Comparison of ENCODE assay signal across 1 cellular context in the genomic region with DNA sequence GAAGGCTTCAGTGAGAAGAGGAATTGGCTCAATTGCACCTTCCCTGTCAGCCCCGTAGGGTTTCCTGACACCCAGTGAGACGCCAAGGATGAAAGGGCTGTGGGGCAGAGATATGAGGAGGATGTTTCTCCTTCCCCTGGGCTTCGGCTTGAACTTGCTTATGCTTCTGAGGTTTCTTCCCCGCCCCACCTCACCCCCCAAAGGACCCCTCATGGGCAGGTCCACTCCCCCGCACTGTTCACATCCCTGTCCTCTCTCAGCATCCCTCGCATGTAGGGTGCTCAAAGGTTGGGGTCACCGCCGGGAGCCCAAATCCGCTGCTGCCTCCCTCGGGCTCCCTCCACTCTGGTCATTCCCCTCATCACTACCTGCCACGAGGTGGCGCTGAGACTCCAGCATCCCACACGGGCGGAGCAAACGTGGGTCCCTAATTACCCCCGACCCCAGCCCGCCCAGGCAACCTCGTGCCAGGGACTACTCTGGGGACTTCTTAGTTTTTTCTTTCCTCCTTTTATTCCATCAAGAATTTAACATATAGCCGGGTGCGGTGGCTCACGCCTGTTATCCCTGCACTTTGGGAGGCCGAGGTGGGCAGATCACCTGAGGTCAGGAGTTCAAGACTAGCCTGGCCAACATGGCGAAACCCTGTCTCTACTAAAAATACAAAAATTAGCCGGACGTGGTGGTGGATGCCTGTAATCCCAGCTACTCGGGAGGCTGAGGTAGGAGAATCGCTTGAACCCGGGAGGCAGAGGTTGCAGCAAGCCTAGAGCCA.
TF ChIP-seq lines count a peak whose summit lies in the region.

No MANE protein-coding gene starts in this region.

TF ChIP-seq in HepG2, 621 proteins besides CTCF, POLR2A, EP300 and RAD21 (continued from another document and continues in another):
- TF ChIP-seq, protein P1, sequence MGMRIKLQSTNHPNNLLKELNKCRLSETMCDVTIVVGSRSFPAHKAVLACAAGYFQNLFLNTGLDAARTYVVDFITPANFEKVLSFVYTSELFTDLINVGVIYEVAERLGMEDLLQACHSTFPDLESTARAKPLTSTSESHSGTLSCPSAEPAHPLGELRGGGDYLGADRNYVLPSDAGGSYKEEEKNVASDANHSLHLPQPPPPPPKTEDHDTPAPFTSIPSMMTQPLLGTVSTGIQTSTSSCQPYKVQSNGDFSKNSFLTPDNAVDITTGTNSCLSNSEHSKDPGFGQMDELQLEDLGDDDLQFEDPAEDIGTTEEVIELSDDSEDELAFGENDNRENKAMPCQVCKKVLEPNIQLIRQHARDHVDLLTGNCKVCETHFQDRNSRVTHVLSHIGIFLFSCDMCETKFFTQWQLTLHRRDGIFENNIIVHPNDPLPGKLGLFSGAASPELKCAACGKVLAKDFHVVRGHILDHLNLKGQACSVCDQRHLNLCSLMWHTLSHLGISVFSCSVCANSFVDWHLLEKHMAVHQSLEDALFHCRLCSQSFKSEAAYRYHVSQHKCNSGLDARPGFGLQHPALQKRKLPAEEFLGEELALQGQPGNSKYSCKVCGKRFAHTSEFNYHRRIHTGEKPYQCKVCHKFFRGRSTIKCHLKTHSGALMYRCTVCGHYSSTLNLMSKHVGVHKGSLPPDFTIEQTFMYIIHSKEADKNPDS (CRISPR knock-in tag; IDR thresholded peaks at IDR 0.05) = no peak
- TF ChIP-seq, protein P2, sequence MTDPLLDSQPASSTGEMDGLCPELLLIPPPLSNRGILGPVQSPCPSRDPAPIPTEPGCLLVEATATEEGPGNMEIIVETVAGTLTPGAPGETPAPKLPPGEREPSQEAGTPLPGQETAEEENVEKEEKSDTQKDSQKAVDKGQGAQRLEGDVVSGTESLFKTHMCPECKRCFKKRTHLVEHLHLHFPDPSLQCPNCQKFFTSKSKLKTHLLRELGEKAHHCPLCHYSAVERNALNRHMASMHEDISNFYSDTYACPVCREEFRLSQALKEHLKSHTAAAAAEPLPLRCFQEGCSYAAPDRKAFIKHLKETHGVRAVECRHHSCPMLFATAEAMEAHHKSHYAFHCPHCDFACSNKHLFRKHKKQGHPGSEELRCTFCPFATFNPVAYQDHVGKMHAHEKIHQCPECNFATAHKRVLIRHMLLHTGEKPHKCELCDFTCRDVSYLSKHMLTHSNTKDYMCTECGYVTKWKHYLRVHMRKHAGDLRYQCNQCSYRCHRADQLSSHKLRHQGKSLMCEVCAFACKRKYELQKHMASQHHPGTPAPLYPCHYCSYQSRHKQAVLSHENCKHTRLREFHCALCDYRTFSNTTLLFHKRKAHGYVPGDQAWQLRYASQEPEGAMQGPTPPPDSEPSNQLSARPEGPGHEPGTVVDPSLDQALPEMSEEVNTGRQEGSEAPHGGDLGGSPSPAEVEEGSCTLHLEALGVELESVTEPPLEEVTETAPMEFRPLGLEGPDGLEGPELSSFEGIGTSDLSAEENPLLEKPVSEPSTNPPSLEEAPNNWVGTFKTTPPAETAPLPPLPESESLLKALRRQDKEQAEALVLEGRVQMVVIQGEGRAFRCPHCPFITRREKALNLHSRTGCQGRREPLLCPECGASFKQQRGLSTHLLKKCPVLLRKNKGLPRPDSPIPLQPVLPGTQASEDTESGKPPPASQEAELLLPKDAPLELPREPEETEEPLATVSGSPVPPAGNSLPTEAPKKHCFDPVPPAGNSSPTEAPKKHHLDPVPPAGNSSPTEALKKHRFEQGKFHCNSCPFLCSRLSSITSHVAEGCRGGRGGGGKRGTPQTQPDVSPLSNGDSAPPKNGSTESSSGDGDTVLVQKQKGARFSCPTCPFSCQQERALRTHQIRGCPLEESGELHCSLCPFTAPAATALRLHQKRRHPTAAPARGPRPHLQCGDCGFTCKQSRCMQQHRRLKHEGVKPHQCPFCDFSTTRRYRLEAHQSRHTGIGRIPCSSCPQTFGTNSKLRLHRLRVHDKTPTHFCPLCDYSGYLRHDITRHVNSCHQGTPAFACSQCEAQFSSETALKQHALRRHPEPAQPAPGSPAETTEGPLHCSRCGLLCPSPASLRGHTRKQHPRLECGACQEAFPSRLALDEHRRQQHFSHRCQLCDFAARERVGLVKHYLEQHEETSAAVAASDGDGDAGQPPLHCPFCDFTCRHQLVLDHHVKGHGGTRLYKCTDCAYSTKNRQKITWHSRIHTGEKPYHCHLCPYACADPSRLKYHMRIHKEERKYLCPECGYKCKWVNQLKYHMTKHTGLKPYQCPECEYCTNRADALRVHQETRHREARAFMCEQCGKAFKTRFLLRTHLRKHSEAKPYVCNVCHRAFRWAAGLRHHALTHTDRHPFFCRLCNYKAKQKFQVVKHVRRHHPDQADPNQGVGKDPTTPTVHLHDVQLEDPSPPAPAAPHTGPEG (CRISPR knock-in tag; IDR thresholded peaks at IDR 0.05) = no peak
- TF ChIP-seq, protein P3, sequence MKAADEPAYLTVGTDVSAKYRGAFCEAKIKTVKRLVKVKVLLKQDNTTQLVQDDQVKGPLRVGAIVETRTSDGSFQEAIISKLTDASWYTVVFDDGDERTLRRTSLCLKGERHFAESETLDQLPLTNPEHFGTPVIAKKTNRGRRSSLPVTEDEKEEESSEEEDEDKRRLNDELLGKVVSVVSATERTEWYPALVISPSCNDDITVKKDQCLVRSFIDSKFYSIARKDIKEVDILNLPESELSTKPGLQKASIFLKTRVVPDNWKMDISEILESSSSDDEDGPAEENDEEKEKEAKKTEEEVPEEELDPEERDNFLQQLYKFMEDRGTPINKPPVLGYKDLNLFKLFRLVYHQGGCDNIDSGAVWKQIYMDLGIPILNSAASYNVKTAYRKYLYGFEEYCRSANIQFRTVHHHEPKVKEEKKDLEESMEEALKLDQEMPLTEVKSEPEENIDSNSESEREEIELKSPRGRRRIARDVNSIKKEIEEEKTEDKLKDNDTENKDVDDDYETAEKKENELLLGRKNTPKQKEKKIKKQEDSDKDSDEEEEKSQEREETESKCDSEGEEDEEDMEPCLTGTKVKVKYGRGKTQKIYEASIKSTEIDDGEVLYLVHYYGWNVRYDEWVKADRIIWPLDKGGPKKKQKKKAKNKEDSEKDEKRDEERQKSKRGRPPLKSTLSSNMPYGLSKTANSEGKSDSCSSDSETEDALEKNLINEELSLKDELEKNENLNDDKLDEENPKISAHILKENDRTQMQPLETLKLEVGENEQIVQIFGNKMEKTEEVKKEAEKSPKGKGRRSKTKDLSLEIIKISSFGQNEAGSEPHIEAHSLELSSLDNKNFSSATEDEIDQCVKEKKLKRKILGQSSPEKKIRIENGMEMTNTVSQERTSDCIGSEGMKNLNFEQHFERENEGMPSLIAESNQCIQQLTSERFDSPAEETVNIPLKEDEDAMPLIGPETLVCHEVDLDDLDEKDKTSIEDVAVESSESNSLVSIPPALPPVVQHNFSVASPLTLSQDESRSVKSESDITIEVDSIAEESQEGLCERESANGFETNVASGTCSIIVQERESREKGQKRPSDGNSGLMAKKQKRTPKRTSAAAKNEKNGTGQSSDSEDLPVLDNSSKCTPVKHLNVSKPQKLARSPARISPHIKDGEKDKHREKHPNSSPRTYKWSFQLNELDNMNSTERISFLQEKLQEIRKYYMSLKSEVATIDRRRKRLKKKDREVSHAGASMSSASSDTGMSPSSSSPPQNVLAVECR (CRISPR knock-in tag; IDR thresholded peaks at IDR 0.05; ENCODE audit: borderline replicate concordance) = no peak
- TF ChIP-seq, protein P4, sequence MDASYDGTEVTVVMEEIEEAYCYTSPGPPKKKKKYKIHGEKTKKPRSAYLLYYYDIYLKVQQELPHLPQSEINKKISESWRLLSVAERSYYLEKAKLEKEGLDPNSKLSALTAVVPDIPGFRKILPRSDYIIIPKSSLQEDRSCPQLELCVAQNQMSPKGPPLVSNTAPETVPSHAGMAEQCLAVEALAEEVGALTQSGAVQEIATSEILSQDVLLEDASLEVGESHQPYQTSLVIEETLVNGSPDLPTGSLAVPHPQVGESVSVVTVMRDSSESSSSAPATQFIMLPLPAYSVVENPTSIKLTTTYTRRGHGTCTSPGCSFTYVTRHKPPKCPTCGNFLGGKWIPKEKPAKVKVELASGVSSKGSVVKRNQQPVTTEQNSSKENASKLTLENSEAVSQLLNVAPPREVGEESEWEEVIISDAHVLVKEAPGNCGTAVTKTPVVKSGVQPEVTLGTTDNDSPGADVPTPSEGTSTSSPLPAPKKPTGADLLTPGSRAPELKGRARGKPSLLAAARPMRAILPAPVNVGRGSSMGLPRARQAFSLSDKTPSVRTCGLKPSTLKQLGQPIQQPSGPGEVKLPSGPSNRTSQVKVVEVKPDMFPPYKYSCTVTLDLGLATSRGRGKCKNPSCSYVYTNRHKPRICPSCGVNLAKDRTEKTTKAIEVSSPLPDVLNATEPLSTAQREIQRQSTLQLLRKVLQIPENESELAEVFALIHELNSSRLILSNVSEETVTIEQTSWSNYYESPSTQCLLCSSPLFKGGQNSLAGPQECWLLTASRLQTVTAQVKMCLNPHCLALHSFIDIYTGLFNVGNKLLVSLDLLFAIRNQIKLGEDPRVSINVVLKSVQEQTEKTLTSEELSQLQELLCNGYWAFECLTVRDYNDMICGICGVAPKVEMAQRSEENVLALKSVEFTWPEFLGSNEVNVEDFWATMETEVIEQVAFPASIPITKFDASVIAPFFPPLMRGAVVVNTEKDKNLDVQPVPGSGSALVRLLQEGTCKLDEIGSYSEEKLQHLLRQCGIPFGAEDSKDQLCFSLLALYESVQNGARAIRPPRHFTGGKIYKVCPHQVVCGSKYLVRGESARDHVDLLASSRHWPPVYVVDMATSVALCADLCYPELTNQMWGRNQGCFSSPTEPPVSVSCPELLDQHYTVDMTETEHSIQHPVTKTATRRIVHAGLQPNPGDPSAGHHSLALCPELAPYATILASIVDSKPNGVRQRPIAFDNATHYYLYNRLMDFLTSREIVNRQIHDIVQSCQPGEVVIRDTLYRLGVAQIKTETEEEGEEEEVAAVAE (CRISPR knock-in tag; IDR thresholded peaks at IDR 0.05; ENCODE audit: borderline replicate concordance) = no peak
- TF ChIP-seq NFATC3 (CRISPR knock-in tag; IDR thresholded peaks at IDR 0.05) (no peak), MTF1 (CRISPR knock-in tag; IDR thresholded peaks at IDR 0.05) (no peak), ZEB1 (IDR thresholded peaks at IDR 0.05; ENCODE audit: insufficient replicate concordance, low read depth) (no peak), RNF2 (conservative IDR thresholded peaks at IDR 0.05; ENCODE audit: low read depth) (no peak), STAG1 (CRISPR knock-in tag; IDR thresholded peaks at IDR 0.05) (peak; percentile 89), SMC3 (IDR thresholded peaks at IDR 0.05; ENCODE audit: low read length) (peak; percentile 61), ZMYM3 (CRISPR knock-in tag; IDR thresholded peaks at IDR 0.05) (no peak)
- TF ChIP-seq, protein P5, sequence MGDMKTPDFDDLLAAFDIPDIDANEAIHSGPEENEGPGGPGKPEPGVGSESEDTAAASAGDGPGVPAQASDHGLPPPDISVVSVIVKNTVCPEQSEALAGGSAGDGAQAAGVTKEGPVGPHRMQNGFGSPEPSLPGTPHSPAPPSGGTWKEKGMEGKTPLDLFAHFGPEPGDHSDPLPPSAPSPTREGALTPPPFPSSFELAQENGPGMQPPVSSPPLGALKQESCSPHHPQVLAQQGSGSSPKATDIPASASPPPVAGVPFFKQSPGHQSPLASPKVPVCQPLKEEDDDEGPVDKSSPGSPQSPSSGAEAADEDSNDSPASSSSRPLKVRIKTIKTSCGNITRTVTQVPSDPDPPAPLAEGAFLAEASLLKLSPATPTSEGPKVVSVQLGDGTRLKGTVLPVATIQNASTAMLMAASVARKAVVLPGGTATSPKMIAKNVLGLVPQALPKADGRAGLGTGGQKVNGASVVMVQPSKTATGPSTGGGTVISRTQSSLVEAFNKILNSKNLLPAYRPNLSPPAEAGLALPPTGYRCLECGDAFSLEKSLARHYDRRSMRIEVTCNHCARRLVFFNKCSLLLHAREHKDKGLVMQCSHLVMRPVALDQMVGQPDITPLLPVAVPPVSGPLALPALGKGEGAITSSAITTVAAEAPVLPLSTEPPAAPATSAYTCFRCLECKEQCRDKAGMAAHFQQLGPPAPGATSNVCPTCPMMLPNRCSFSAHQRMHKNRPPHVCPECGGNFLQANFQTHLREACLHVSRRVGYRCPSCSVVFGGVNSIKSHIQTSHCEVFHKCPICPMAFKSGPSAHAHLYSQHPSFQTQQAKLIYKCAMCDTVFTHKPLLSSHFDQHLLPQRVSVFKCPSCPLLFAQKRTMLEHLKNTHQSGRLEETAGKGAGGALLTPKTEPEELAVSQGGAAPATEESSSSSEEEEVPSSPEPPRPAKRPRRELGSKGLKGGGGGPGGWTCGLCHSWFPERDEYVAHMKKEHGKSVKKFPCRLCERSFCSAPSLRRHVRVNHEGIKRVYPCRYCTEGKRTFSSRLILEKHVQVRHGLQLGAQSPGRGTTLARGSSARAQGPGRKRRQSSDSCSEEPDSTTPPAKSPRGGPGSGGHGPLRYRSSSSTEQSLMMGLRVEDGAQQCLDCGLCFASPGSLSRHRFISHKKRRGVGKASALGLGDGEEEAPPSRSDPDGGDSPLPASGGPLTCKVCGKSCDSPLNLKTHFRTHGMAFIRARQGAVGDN (CRISPR knock-in tag; IDR thresholded peaks at IDR 0.05) = no peak
- TF ChIP-seq, protein P6, sequence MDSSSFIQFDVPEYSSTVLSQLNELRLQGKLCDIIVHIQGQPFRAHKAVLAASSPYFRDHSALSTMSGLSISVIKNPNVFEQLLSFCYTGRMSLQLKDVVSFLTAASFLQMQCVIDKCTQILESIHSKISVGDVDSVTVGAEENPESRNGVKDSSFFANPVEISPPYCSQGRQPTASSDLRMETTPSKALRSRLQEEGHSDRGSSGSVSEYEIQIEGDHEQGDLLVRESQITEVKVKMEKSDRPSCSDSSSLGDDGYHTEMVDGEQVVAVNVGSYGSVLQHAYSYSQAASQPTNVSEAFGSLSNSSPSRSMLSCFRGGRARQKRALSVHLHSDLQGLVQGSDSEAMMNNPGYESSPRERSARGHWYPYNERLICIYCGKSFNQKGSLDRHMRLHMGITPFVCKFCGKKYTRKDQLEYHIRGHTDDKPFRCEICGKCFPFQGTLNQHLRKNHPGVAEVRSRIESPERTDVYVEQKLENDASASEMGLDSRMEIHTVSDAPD (CRISPR knock-in tag; IDR thresholded peaks at IDR 0.05) = no peak
- TF ChIP-seq, protein P7, sequence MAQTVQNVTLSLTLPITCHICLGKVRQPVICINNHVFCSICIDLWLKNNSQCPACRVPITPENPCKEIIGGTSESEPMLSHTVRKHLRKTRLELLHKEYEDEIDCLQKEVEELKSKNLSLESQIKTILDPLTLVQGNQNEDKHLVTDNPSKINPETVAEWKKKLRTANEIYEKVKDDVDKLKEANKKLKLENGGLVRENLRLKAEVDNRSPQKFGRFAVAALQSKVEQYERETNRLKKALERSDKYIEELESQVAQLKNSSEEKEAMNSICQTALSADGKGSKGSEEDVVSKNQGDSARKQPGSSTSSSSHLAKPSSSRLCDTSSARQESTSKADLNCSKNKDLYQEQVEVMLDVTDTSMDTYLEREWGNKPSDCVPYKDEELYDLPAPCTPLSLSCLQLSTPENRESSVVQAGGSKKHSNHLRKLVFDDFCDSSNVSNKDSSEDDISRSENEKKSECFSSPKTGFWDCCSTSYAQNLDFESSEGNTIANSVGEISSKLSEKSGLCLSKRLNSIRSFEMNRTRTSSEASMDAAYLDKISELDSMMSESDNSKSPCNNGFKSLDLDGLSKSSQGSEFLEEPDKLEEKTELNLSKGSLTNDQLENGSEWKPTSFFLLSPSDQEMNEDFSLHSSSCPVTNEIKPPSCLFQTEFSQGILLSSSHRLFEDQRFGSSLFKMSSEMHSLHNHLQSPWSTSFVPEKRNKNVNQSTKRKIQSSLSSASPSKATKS (CRISPR knock-in tag; IDR thresholded peaks at IDR 0.05) = no peak
- TF ChIP-seq, protein P8, sequence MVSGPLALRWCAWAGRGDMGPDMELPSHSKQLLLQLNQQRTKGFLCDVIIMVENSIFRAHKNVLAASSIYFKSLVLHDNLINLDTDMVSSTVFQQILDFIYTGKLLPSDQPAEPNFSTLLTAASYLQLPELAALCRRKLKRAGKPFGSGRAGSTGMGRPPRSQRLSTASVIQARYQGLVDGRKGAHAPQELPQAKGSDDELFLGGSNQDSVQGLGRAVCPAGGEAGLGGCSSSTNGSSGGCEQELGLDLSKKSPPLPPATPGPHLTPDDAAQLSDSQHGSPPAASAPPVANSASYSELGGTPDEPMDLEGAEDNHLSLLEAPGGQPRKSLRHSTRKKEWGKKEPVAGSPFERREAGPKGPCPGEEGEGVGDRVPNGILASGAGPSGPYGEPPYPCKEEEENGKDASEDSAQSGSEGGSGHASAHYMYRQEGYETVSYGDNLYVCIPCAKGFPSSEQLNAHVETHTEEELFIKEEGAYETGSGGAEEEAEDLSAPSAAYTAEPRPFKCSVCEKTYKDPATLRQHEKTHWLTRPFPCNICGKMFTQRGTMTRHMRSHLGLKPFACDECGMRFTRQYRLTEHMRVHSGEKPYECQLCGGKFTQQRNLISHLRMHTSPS (CRISPR knock-in tag; IDR thresholded peaks at IDR 0.05; ENCODE audit: low read depth) = no peak
